In genomic region chr20:50560867-50561266, GRCh38 we compare ENCODE assay signal across 10 cellular contexts. TPM values are rescaled to one million over a fixed set of nuclear protein-coding genes. Genes with fewer than 3 reads are reported as not detected.
DNase-seq lines count a peak whose midpoint lies in the region; ATAC-seq, FAIRE-seq and TF ChIP-seq lines count a peak whose summit lies in the region.
"Had no signal": no experiment of that assay in that cellular context is flagged by ENCODE, and none has a peak within 500 bp of the region (broad histone marks: within the 10 kb centered on the region; RNA-seq: fewer than 3 reads in every experiment).

No MANE protein-coding gene starts in this region.

- peaks cover 1% of the 10 kb centered on the region for H3K9me1 ChIP-seq in keratinocyte (ENCODE audit: control insufficient read depth, extremely low read depth, insufficient read depth, low read length)

- H3K9me3 ChIP-seq in keratinocyte (ENCODE audit: control insufficient read depth, low read depth, low read length) (no peaks in the 10 kb centered on the region), stomach smooth muscle (ENCODE audit: control insufficient read depth in 2 of 2, low read length in 2 of 2) (no peaks in the 10 kb centered on the region)
- H3K9me3 ChIP-seq: tibial nerve had no signal

- H3K36me3 Mint-ChIP-seq in activated CD8-positive, alpha-beta T cell treated with anti-CD3 and anti-CD28 coated beads for 36 hours (ENCODE audit: low read depth): peaks cover 54% of the 10 kb centered on the region
- peaks cover 57% of the 10 kb centered on the region for H3K36me3 Mint-ChIP-seq in activated CD8-positive, alpha-beta T cell treated with anti-CD3 and anti-CD28 coated beads, Interleukin-2, amount 10 ng/mL, durations not matched to agents 7 days and 5 days (ENCODE audit: low read depth)
- H3K36me3 Mint-ChIP-seq in activated T-helper 1 cell treated with anti-CD3 and anti-CD28 coated beads, Interleukin-12 subunit alpha, Interleukin-12 subunit beta, Interleukin-2, Interleukin-4 antibody, amounts not matched to agents 30 ng/mL and 10 ng/mL and 1 ng/mL, durations not matched to agents 14 hours and 24 hours and 36 hours (ENCODE audit: low read depth): peaks cover 54% of the 10 kb centered on the region

- CTCF ChIA-PET in activated CD8-positive, alpha-beta T cell treated with anti-CD3 and anti-CD28 coated beads for 36 hours (lab: Charles Lee): interaction anchor here (0.9 to 1.9 kb wide), 9 partner anchors 9 to 189 kb away, joined by 3 to 13 read pairs (median 6); partner anchors contain the start of gene PTPN1
- CTCF ChIA-PET in activated CD8-positive, alpha-beta T cell treated with anti-CD3 and anti-CD28 coated beads, Interleukin-2, amount 10 ng/mL, durations not matched to agents 7 days and 5 days (lab: Charles Lee): interaction anchor here (0.7 to 2.2 kb wide), 5 partner anchors 9 to 34 kb away, joined by 3 to 7 read pairs (median 5); no protein-coding TSS in a partner anchor

- ATAC-seq in activated CD8-positive, alpha-beta T cell treated with anti-CD3 and anti-CD28 coated beads for 36 hours: no peak
- ATAC-seq in activated CD8-positive, alpha-beta T cell treated with anti-CD3 and anti-CD28 coated beads, Interleukin-2, amount 10 ng/mL, durations not matched to agents 7 days and 5 days: no peak
- ATAC-seq in HG02610 (IDR thresholded peaks at IDR 0.05; ENCODE audit: unreplicated experiment): no peak
- no peak for ATAC-seq in HG03521 (IDR thresholded peaks at IDR 0.05; ENCODE audit: unreplicated experiment)
- ATAC-seq in HG03097 (IDR thresholded peaks at IDR 0.05; ENCODE audit: low FRiP score, unreplicated experiment): no peak

- POLR2A ChIA-PET in activated CD8-positive, alpha-beta T cell treated with anti-CD3 and anti-CD28 coated beads for 36 hours (lab: Charles Lee): interaction anchor here (0.6 to 5.8 kb wide), 11 partner anchors 9 to 77 kb away, joined by 3 to 42 read pairs (median 5); partner anchors contain the start of gene PTPN1
- POLR2A ChIA-PET in activated CD8-positive, alpha-beta T cell treated with anti-CD3 and anti-CD28 coated beads, Interleukin-2, amount 10 ng/mL, durations not matched to agents 7 days and 5 days (lab: Charles Lee): interaction anchor here (0.8 to 1.4 kb wide), 3 partner anchors 25 to 47 kb away, joined by 3 read pairs; no protein-coding TSS in a partner anchor

- peak overlapping the region; percentile 94 for H3K27ac Mint-ChIP-seq in activated CD8-positive, alpha-beta T cell treated with anti-CD3 and anti-CD28 coated beads for 36 hours
- H3K27ac Mint-ChIP-seq in activated CD8-positive, alpha-beta T cell treated with anti-CD3 and anti-CD28 coated beads, Interleukin-2, amount 10 ng/mL, durations not matched to agents 7 days and 5 days: no peak overlapping the region
- peak overlapping the region; percentile 98 for H3K27ac Mint-ChIP-seq in activated T-helper 1 cell treated with anti-CD3 and anti-CD28 coated beads, Interleukin-12 subunit alpha, Interleukin-12 subunit beta, Interleukin-2, Interleukin-4 antibody, amounts not matched to agents 30 ng/mL and 10 ng/mL and 1 ng/mL, durations not matched to agents 14 hours and 24 hours and 36 hours

- peaks cover 40% of the 10 kb centered on the region for H3K4me1 ChIP-seq in keratinocyte (ENCODE audit: control insufficient read depth, extremely low read depth, insufficient read depth, low read length)
- H3K4me1 ChIP-seq in stomach smooth muscle (ENCODE audit: control insufficient read depth, insufficient read depth, low read length): peaks cover 21% of the 10 kb centered on the region

- DNase-seq in activated CD8-positive, alpha-beta T cell treated with anti-CD3 and anti-CD28 coated beads for 36 hours: no peak
- no peak for DNase-seq in activated CD8-positive, alpha-beta T cell treated with anti-CD3 and anti-CD28 coated beads, Interleukin-2, amount 10 ng/mL, durations not matched to agents 7 days and 5 days
- no peak for DNase-seq in activated T-helper 1 cell treated with anti-CD3 and anti-CD28 coated beads, Interleukin-12 subunit alpha, Interleukin-12 subunit beta, Interleukin-2, Interleukin-4 antibody, amounts not matched to agents 30 ng/mL and 10 ng/mL and 1 ng/mL, durations not matched to agents 14 hours and 24 hours and 36 hours (ENCODE audit: low spot score)
- DNase-seq in keratinocyte (ENCODE audit: low read depth, low spot score): no peak
- DNase-seq: NCI-H2029 had no signal

- no peak for TF ChIP-seq CTCF in activated CD8-positive, alpha-beta T cell treated with anti-CD3 and anti-CD28 coated beads for 36 hours (IDR thresholded peaks at IDR 0.05)
- TF ChIP-seq CTCF in keratinocyte (optimal IDR thresholded peaks at IDR 0.05 in 1 of 3, IDR thresholded peaks at IDR 0.05 in 1 of 3, conservative IDR thresholded peaks at IDR 0.05 in 1 of 3; ENCODE audit: extremely low read depth in 1 of 3, insufficient read depth in 2 of 3, low read length in 3 of 3): no peak

- no peaks in the 10 kb centered on the region for H3K27me3 Mint-ChIP-seq in activated CD8-positive, alpha-beta T cell treated with anti-CD3 and anti-CD28 coated beads for 36 hours
- H3K27me3 Mint-ChIP-seq in activated CD8-positive, alpha-beta T cell treated with anti-CD3 and anti-CD28 coated beads, Interleukin-2, amount 10 ng/mL, durations not matched to agents 7 days and 5 days (ENCODE audit: low read depth): no peaks in the 10 kb centered on the region
- no peaks in the 10 kb centered on the region for H3K27me3 Mint-ChIP-seq in activated T-helper 1 cell treated with anti-CD3 and anti-CD28 coated beads, Interleukin-12 subunit alpha, Interleukin-12 subunit beta, Interleukin-2, Interleukin-4 antibody, amounts not matched to agents 30 ng/mL and 10 ng/mL and 1 ng/mL, durations not matched to agents 14 hours and 24 hours and 36 hours (ENCODE audit: insufficient read depth)

- peak overlapping the region; percentile 60 for H3K4me2 ChIP-seq in keratinocyte (ENCODE audit: control insufficient read depth, extremely low read depth, insufficient read depth, low read depth, low read length)

- H3K4me3 ChIP-seq in keratinocyte (ENCODE audit: control insufficient read depth in 2 of 3, extremely low read depth in 1 of 3, insufficient read depth in 2 of 3, low read depth in 1 of 3, low read length in 3 of 3) (no peak overlapping the region), stomach smooth muscle (ENCODE audit: low read length in 2 of 2) (no peak overlapping the region)
- H3K4me3 ChIP-seq: tibial nerve had no signal

- FAIRE-seq in keratinocyte (lab: Jason Lieb, UNC): no peak

- no peaks in the 10 kb centered on the region for H4K20me1 ChIP-seq in keratinocyte (ENCODE audit: control insufficient read depth, extremely low read depth, insufficient read depth, low read length)

- H3K9me3 Mint-ChIP-seq in activated CD8-positive, alpha-beta T cell treated with anti-CD3 and anti-CD28 coated beads for 36 hours: no peaks in the 10 kb centered on the region
- no peaks in the 10 kb centered on the region for H3K9me3 Mint-ChIP-seq in activated CD8-positive, alpha-beta T cell treated with anti-CD3 and anti-CD28 coated beads, Interleukin-2, amount 10 ng/mL, durations not matched to agents 7 days and 5 days (ENCODE audit: insufficient read depth)
- no peaks in the 10 kb centered on the region for H3K9me3 Mint-ChIP-seq in activated T-helper 1 cell treated with anti-CD3 and anti-CD28 coated beads, Interleukin-12 subunit alpha, Interleukin-12 subunit beta, Interleukin-2, Interleukin-4 antibody, amounts not matched to agents 30 ng/mL and 10 ng/mL and 1 ng/mL, durations not matched to agents 14 hours and 24 hours and 36 hours

- intact Hi-C loops in activated CD8-positive, alpha-beta T cell treated with anti-CD3 and anti-CD28 coated beads for 36 hours (cut with micrococcal nuclease): loop anchor here (5.0 kb wide), 1 partner anchor 44 kb away; no protein-coding TSS in a partner anchor
- intact Hi-C loops in activated T-helper 1 cell treated with anti-CD3 and anti-CD28 coated beads, Interleukin-12 subunit alpha, Interleukin-12 subunit beta, Interleukin-2, Interleukin-4 antibody, amounts not matched to agents 30 ng/mL and 10 ng/mL and 1 ng/mL, durations not matched to agents 14 hours and 24 hours and 36 hours (cut with micrococcal nuclease): loop anchor here (1.0 to 5.0 kb wide), 7 partner anchors 9 to 449 kb away; partner anchors contain the start of genes PTPN1 and UBE2V1

- no peaks in the 10 kb centered on the region for H3K27me3 ChIP-seq in keratinocyte (ENCODE audit: control insufficient read depth, extremely low read depth, insufficient read depth, low read length)
- H3K27me3 ChIP-seq in stomach smooth muscle (ENCODE audit: control insufficient read depth in 1 of 2, insufficient read depth in 2 of 2, low read length in 2 of 2): no peaks in the 10 kb centered on the region
- H3K27me3 ChIP-seq: tibial nerve had no signal

- no peak overlapping the region for H2AFZ ChIP-seq in keratinocyte (ENCODE audit: control insufficient read depth, low read length)

- peak overlapping the region; percentile 50 for H3K4me3 Mint-ChIP-seq in activated CD8-positive, alpha-beta T cell treated with anti-CD3 and anti-CD28 coated beads for 36 hours
- H3K4me3 Mint-ChIP-seq in activated CD8-positive, alpha-beta T cell treated with anti-CD3 and anti-CD28 coated beads, Interleukin-2, amount 10 ng/mL, durations not matched to agents 7 days and 5 days: no peak overlapping the region
- peak overlapping the region; percentile 87 for H3K4me3 Mint-ChIP-seq in activated T-helper 1 cell treated with anti-CD3 and anti-CD28 coated beads, Interleukin-12 subunit alpha, Interleukin-12 subunit beta, Interleukin-2, Interleukin-4 antibody, amounts not matched to agents 30 ng/mL and 10 ng/mL and 1 ng/mL, durations not matched to agents 14 hours and 24 hours and 36 hours

- peaks cover 67% of the 10 kb centered on the region for H3K4me1 Mint-ChIP-seq in activated CD8-positive, alpha-beta T cell treated with anti-CD3 and anti-CD28 coated beads for 36 hours (ENCODE audit: low read depth)
- H3K4me1 Mint-ChIP-seq in activated CD8-positive, alpha-beta T cell treated with anti-CD3 and anti-CD28 coated beads, Interleukin-2, amount 10 ng/mL, durations not matched to agents 7 days and 5 days (ENCODE audit: low read depth): peaks cover 30% of the 10 kb centered on the region
- H3K4me1 Mint-ChIP-seq in activated T-helper 1 cell treated with anti-CD3 and anti-CD28 coated beads, Interleukin-12 subunit alpha, Interleukin-12 subunit beta, Interleukin-2, Interleukin-4 antibody, amounts not matched to agents 30 ng/mL and 10 ng/mL and 1 ng/mL, durations not matched to agents 14 hours and 24 hours and 36 hours (ENCODE audit: low read depth): peaks cover 60% of the 10 kb centered on the region

- dilution Hi-C loops in keratinocyte (cut with MboI; ENCODE audit: extremely low pct_ligation_motif_present, low sequenced_read_pairs): no loop called here

- H3K9ac ChIP-seq in keratinocyte (ENCODE audit: control insufficient read depth, extremely low read depth, insufficient read depth, low read length) (peak overlapping the region; percentile 26), stomach smooth muscle (ENCODE audit: low read length in 2 of 2) (no peak overlapping the region)

- peaks cover 73% of the 10 kb centered on the region for H3K79me2 ChIP-seq in keratinocyte (ENCODE audit: control insufficient read depth, insufficient read depth, low read length)

- H3K27ac ChIP-seq in keratinocyte (ENCODE audit: control insufficient read depth, insufficient read depth, low read length) (peak overlapping the region; percentile 48), stomach smooth muscle (ENCODE audit: low read length) (peak overlapping the region; percentile 53)

- H3K36me3 ChIP-seq in keratinocyte (ENCODE audit: control insufficient read depth in 2 of 2, extremely low read depth in 1 of 2, insufficient read depth in 2 of 2, low read length in 2 of 2): peaks cover 13 to 38% of the 10 kb centered on the region in 2 experiments
- peaks cover 8 to 17% of the 10 kb centered on the region in 2 donors for H3K36me3 ChIP-seq in stomach smooth muscle (ENCODE audit: control insufficient read depth in 2 of 2, insufficient read depth in 2 of 2, low read length in 2 of 2)

RNA-seq across cellular contexts. Expression of gene PTPN1, which starts 50.7 kb away (rescaled TPM):
- total RNA-seq in activated CD8-positive, alpha-beta T cell treated with anti-CD3 and anti-CD28 coated beads for 36 hours: 10 to 100 TPM; 65.1 to 66.6 TPM
- 10 to 100 TPM; 59.7 to 62.5 TPM for total RNA-seq in activated CD8-positive, alpha-beta T cell treated with anti-CD3 and anti-CD28 coated beads, Interleukin-2, amount 10 ng/mL, durations not matched to agents 7 days and 5 days
- 60.0 and 60.5 TPM in 2 replicates for total RNA-seq in activated T-helper 1 cell treated with anti-CD3 and anti-CD28 coated beads, Interleukin-12 subunit alpha, Interleukin-12 subunit beta, Interleukin-2, Interleukin-4 antibody, amounts not matched to agents 30 ng/mL and 10 ng/mL and 1 ng/mL, durations not matched to agents 14 hours and 24 hours and 36 hours
- polyA plus RNA-seq in keratinocyte: 53.3 to 67.4 TPM (median 61.6 TPM) in 3 replicates
- 14.0 TPM for polyA plus RNA-seq in keratinocyte (2011; ENCODE audit: low read depth)
- polyA plus RNA-seq in keratinocyte (2011; cell fraction: cytosol; rRNA removed): 71.8 and 85.6 TPM in 2 replicates
- polyA plus RNA-seq in keratinocyte (2011; cell fraction: nucleus; rRNA removed): 107 and 110 TPM in 2 replicates
- polyA plus RNA-seq in keratinocyte (2012; ENCODE audit: low replicate concordance): 42.2 and 66.1 TPM in 2 replicates
- 65.6 to 73.7 TPM (median 70.3 TPM) in 3 replicates for polyA minus RNA-seq in keratinocyte
- 61.6 TPM for polyA minus RNA-seq in keratinocyte (2011; cell fraction: cytosol; rRNA and poly(A)+ RNA removed)
- polyA minus RNA-seq in keratinocyte (2011; cell fraction: nucleus; rRNA and poly(A)+ RNA removed): 38.7 and 64.7 TPM in 2 replicates
